Comparison of ENCODE assay signal across 15 cellular contexts in the genomic region with DNA sequence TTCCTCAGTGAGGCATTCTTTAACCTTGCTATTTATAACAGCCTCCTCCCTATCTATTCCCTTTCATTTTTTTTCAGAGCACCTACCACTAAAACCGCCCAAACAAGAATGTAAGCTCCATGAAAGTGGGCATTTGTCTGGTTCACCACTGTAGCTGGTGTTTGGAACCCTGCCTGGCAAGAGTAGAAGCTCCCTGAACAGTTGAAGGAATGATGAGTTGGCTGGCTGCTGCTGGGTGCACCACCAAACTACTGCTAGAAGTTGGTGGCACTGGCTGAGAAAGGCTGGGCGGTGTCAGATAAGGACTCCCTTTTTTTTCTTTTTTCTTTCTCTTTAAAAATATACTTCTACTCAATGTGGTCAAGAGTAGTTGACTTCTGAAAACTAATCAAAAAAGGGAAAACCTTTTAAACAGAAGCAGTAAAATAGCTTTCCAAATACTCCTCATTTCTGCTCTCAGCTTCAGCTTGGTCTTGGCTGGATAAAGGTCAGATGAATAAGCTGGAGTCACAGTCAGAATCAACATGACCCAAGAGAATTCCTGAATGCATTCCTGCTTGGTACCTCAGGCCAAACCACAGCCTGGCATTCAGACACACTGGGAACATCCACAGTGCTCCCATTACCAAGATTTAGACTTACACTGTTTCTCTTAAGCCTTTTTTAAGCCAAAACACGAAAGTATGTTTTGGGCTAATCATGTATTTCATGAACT. TPM values are rescaled to one million over a fixed set of nuclear protein-coding genes. Genes with fewer than 3 reads are reported as not detected.
DNase-seq lines count a peak whose midpoint lies in the region; ATAC-seq, FAIRE-seq and TF ChIP-seq lines count a peak whose summit lies in the region.
"Had no signal": no experiment of that assay in that cellular context is flagged by ENCODE, and none has a peak within 500 bp of the region (broad histone marks: within the 10 kb centered on the region; RNA-seq: fewer than 3 reads in every experiment).

No MANE protein-coding gene starts in this region.

- H3K27me3 ChIP-seq in bronchial epithelial cell (ENCODE audit: control insufficient read depth, insufficient read depth, low read length) = no peaks in the 10 kb centered on the region
- no peaks in the 10 kb centered on the region for H3K27me3 ChIP-seq in mesenchymal stem cell (ENCODE audit: control insufficient read depth in 1 of 2, insufficient read depth in 1 of 2, low read length in 2 of 2)
- H3K27me3 ChIP-seq in GM23338 (ENCODE audit: insufficient read depth) = no peaks in the 10 kb centered on the region
- H3K27me3 ChIP-seq: right atrium auricular region, upper lobe of left lung had no signal

- H3K4me2 ChIP-seq in mesenchymal stem cell (ENCODE audit: low read length, poor library complexity, severe bottlenecking) (no peak overlapping the region), GM23338 (no peak overlapping the region)

- H3K79me2 ChIP-seq in GM23338 (replicated peaks; ENCODE audit: insufficient read depth) = no peaks in the 10 kb centered on the region

- no peaks in the 10 kb centered on the region for H3K9me3 ChIP-seq in mesenchymal stem cell (ENCODE audit: control insufficient read depth, low read length)
- H3K9me3 ChIP-seq: right atrium auricular region, upper lobe of left lung had no signal

- no peak overlapping the region for H2BK15ac ChIP-seq in mesenchymal stem cell (ENCODE audit: low read depth, poor library complexity, severe bottlenecking)

- 0 out of 2 replicates have a peak, but pooled peaks cover 5% of the 10 kb centered on the region for H3K9me2 ChIP-seq in GM23338 (ENCODE audit: insufficient read depth)

- peak overlapping the region; percentile 11 for H2BK120ac ChIP-seq in mesenchymal stem cell (ENCODE audit: low read depth, low read length)

- peak overlapping the region; percentile 16 for H3K9ac ChIP-seq in mesenchymal stem cell (ENCODE audit: low read length)

- H3K36me3 Mint-ChIP-seq in type B pancreatic cell (peaks cover 18% of the 10 kb centered on the region), GM23338 (ENCODE audit: low read depth) (peaks cover 40% of the 10 kb centered on the region; the same call in 2 of the 3 replicates)

- FAIRE-seq in bronchial epithelial cell (lab: Jason Lieb, UNC) = peak; percentile 28

- TF ChIP-seq CTCF in AG09319 (IDR thresholded peaks at IDR 0.05; ENCODE audit: low read depth, low read length) (no peak), bronchial epithelial cell (IDR thresholded peaks at IDR 0.05; ENCODE audit: insufficient read depth, low read length, severe bottlenecking) (no peak), type B pancreatic cell (conservative IDR thresholded peaks at IDR 0.05) (no peak), GM23338 (conservative IDR thresholded peaks at IDR 0.05; ENCODE audit: low read depth in 2 of 2) (no peak)

- H3K4ac ChIP-seq in mesenchymal stem cell (ENCODE audit: low read depth in 1 of 2, low read length in 2 of 2) = peak overlapping the region in 1 of 2 experiments; percentile 30

- peak overlapping the region; percentile 19 for H2BK5ac ChIP-seq in mesenchymal stem cell (ENCODE audit: low read depth, low read length, poor library complexity, severe bottlenecking)

- H3K27ac Mint-ChIP-seq in type B pancreatic cell (no peak overlapping the region), GM23338 (no peak overlapping the region)
- H3K27ac Mint-ChIP-seq: activated T-helper 1 cell treated with anti-CD3 and anti-CD28 coated beads, Interleukin-12 subunit alpha, Interleukin-12 subunit beta, Interleukin-2, Interleukin-4 antibody, amounts not matched to agents 30 ng/mL and 10 ng/mL and 1 ng/mL, durations not matched to agents 14 hours and 24 hours and 36 hours had no signal

- H4K91ac ChIP-seq in mesenchymal stem cell (ENCODE audit: low read length) = no peak overlapping the region

- peak overlapping the region; percentile 23 for H2AK5ac ChIP-seq in mesenchymal stem cell (ENCODE audit: low read length, severe bottlenecking)

- DNase-seq in AG09319 (ENCODE audit: extremely low read depth, low read depth) (peak; percentile 46), LoVo (ENCODE audit: low spot score) (peak; percentile 2), bronchial epithelial cell (ENCODE audit: low read depth) (peak; percentile 78), mesenchymal stem cell (peak; percentile 70), NK-92 (lab: John Stamatoyannopoulos, UW; ENCODE audit: unreplicated experiment) (no peak), type B pancreatic cell (ENCODE audit: extremely low spot score, unreplicated experiment) (no peak), GM23338 (ENCODE audit: low spot score) (no peak)
- DNase-seq: KBM-7, upper lobe of left lung, WERI-Rb-1 had no signal

- peak overlapping the region in 1 of 2 experiments; percentile 11 for H3K18ac ChIP-seq in mesenchymal stem cell (ENCODE audit: low read depth in 1 of 2, low read length in 2 of 2)

- peak overlapping the region; percentile 86 for H3K27ac ChIP-seq in mesenchymal stem cell (ENCODE audit: low read length, poor library complexity, severe bottlenecking)
- no peak overlapping the region for H3K27ac ChIP-seq in GM23338 (ENCODE audit: low read depth)
- H3K27ac ChIP-seq: C4-2B, right atrium auricular region, RWPE1, upper lobe of left lung, WERI-Rb-1 had no signal

- peaks cover 4% of the 10 kb centered on the region for H3K4me1 ChIP-seq in mesenchymal stem cell (ENCODE audit: control insufficient read depth, insufficient read depth, low read depth, low read length)
- H3K4me1 ChIP-seq in GM23338 (ENCODE audit: insufficient read depth) = no peaks in the 10 kb centered on the region
- H3K4me1 ChIP-seq: right atrium auricular region, upper lobe of left lung had no signal

- WGBS in mesenchymal stem cell = 87% methylated on average over 2 of the region's 3 CpGs

- H3K36me3 ChIP-seq in bronchial epithelial cell (ENCODE audit: control insufficient read depth, insufficient read depth, low read length) (peaks cover 1% of the 10 kb centered on the region), mesenchymal stem cell (ENCODE audit: control insufficient read depth in 1 of 2, insufficient read depth in 2 of 2, low read depth in 1 of 2, low read length in 2 of 2) (peaks cover 0 to 4% of the 10 kb centered on the region in 2 experiments), GM23338 (ENCODE audit: insufficient read depth) (no peaks in the 10 kb centered on the region)
- H3K36me3 ChIP-seq: right atrium auricular region had no signal

- H3K23ac ChIP-seq in mesenchymal stem cell (ENCODE audit: low read length in 2 of 2) = no peak overlapping the region

- H4K20me1 ChIP-seq in GM23338 (replicated peaks; ENCODE audit: insufficient read depth) = no peaks in the 10 kb centered on the region; the same call in 1 of the 2 replicates

- no peak overlapping the region for H4K8ac ChIP-seq in mesenchymal stem cell (ENCODE audit: low read length)

- H2AFZ ChIP-seq in mesenchymal stem cell (ENCODE audit: low read depth, low read length) (no peak overlapping the region), GM23338 (no peak overlapping the region)

- H3K14ac ChIP-seq in mesenchymal stem cell (ENCODE audit: low read length in 2 of 2) = no peak overlapping the region

- H3K27me3 Mint-ChIP-seq in type B pancreatic cell (no peaks in the 10 kb centered on the region), GM23338 (ENCODE audit: insufficient read depth, low read depth, poor library complexity) (peaks cover 2% of the 10 kb centered on the region)

- no peak overlapping the region for H2BK12ac ChIP-seq in mesenchymal stem cell (ENCODE audit: low read length in 2 of 2)

- H3K4me1 Mint-ChIP-seq in type B pancreatic cell (ENCODE audit: unreplicated experiment) (no peaks in the 10 kb centered on the region), GM23338 (peaks cover 7% of the 10 kb centered on the region; the same call in 2 of the 3 replicates)

- H3K9me3 Mint-ChIP-seq in type B pancreatic cell (no peaks in the 10 kb centered on the region), GM23338 (no peaks in the 10 kb centered on the region; the same call in 2 of the 3 replicates)
- H3K9me3 Mint-ChIP-seq: activated T-helper 1 cell treated with anti-CD3 and anti-CD28 coated beads, Interleukin-12 subunit alpha, Interleukin-12 subunit beta, Interleukin-2, Interleukin-4 antibody, amounts not matched to agents 30 ng/mL and 10 ng/mL and 1 ng/mL, durations not matched to agents 14 hours and 24 hours and 36 hours had no signal

- ATAC-seq in HG02938 (IDR thresholded peaks at IDR 0.05; ENCODE audit: unreplicated experiment) (no peak), GM23338 (no peak)

- no peak overlapping the region for H3K4me3 Mint-ChIP-seq in type B pancreatic cell
- no peak overlapping the region for H3K4me3 Mint-ChIP-seq in GM23338
- H3K4me3 Mint-ChIP-seq: activated T-helper 1 cell treated with anti-CD3 and anti-CD28 coated beads, Interleukin-12 subunit alpha, Interleukin-12 subunit beta, Interleukin-2, Interleukin-4 antibody, amounts not matched to agents 30 ng/mL and 10 ng/mL and 1 ng/mL, durations not matched to agents 14 hours and 24 hours and 36 hours had no signal

- H3K4me3 ChIP-seq in bronchial epithelial cell (ENCODE audit: low read depth, low read length) (no peak overlapping the region), mesenchymal stem cell (ENCODE audit: insufficient read depth in 1 of 2, low read depth in 1 of 2, low read length in 2 of 2) (peak overlapping the region in 1 of 2 experiments; percentile 13), GM23338 (no peak overlapping the region)
- H3K4me3 ChIP-seq: right atrium auricular region, upper lobe of left lung had no signal

- H3F3A ChIP-seq in GM23338 (replicated peaks; ENCODE audit: low read depth) = no peaks in the 10 kb centered on the region

- no peaks in the 10 kb centered on the region for H3K79me1 ChIP-seq in mesenchymal stem cell (replicated peaks; ENCODE audit: low read length, poor library complexity, severe bottlenecking)

TF ChIP-seq in GM23338, 12 proteins besides CTCF, POLR2A, EP300 and RAD21 (continues in another document):
- TF ChIP-seq POLR2AphosphoS5 (IDR thresholded peaks at IDR 0.05; ENCODE audit: low read depth) (no peak), EZH2phosphoT487 (IDR thresholded peaks at IDR 0.05; ENCODE audit: unreplicated experiment) (no peak), NANOG (IDR thresholded peaks at IDR 0.05; ENCODE audit: borderline replicate concordance) (no peak)

RNA-seq across cellular contexts. Expression of a gene that starts 38.0 kb away (rescaled TPM):
- total RNA-seq in bronchial epithelial cell (6.8 and 7.6 TPM in 2 replicates), type B pancreatic cell (ENCODE audit: low replicate concordance) (7.1 and 8.6 TPM in 2 replicates)
- polyA plus RNA-seq in mesenchymal stem cell (2013, experiment 1 of 2) = 5.4 TPM
- 5.9 TPM for polyA plus RNA-seq in mesenchymal stem cell (2013, experiment 2 of 2)
- 17.0 and 17.5 TPM in 2 replicates for total RNA-seq in GM23338 (2014; rRNA removed; shearing (Covaris generic))
- 14.5 and 16.4 TPM in 2 replicates for polyA plus RNA-seq in GM23338 (2016; fragmentation: Nextera tagmentation; extraction: Ambion mirVana)

RNA-seq across cellular contexts. Expression of a gene that starts 38.1 kb away (rescaled TPM):
- total RNA-seq in bronchial epithelial cell (13.4 and 22.6 TPM in 2 replicates), type B pancreatic cell (ENCODE audit: low replicate concordance) (18.3 and 19.8 TPM in 2 replicates)
- polyA plus RNA-seq in mesenchymal stem cell (2013, experiment 1 of 2) = 6.5 TPM
- polyA plus RNA-seq in mesenchymal stem cell (2013, experiment 2 of 2) = 5.7 TPM
- total RNA-seq in GM23338 (2014; rRNA removed; shearing (Covaris generic)) = 19.2 and 19.3 TPM in 2 replicates
- 16.6 and 18.4 TPM in 2 replicates for polyA plus RNA-seq in GM23338 (2016; fragmentation: Nextera tagmentation; extraction: Ambion mirVana)

Comparison
In these comparisons a context has a peak if more than half of its experiments do, and no peak if none do; other contexts are left out.
1. DNase-seq: peak in AG09319 (single experiment), LoVo (single experiment), bronchial epithelial cell (single experiment) and mesenchymal stem cell (single experiment); none in NK-92 (single experiment), type B pancreatic cell (single experiment) and GM23338 (single experiment).